ENCODE assay signal across 16 cellular contexts in the genomic region with DNA sequence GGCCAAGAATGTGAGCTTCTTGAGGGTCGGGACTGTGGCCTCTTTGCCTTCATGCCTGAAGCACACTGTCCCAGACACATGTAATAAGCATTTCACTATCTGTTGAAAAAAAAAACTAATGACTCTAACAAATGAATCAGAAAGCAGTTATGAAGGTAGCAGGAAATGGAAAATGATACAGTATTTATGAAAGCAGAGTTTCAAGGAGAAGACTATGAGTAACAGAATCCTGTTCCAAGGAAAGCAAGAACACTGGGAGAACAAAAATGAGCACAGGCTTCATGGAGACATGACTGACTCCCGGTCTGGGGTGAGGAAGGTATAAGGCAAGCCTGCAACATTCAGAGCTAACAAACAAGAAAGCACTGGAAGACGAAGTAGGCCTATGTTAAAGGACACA.
DNase-seq lines count a peak whose midpoint lies in the region; ATAC-seq and TF ChIP-seq lines count a peak whose summit lies in the region.
"Had no signal": no experiment of that assay in that cellular context is flagged by ENCODE, and none has a peak within 500 bp of the region (broad histone marks: within the 10 kb centered on the region; RNA-seq: fewer than 3 reads in every experiment).

No MANE protein-coding gene starts in this region.

- H4K20me1 ChIP-seq in IMR-90 (ENCODE audit: insufficient read depth, low read length) = no peaks in the 10 kb centered on the region

- no peak overlapping the region for H3K9ac ChIP-seq in IMR-90 (ENCODE audit: low read depth, low read length)

- H3K9me3 ChIP-seq in IMR-90 (ENCODE audit: control insufficient read depth, insufficient read depth, low read length) = peaks cover 6% of the 10 kb centered on the region

- peak overlapping the region; percentile 89 for H2BK5ac ChIP-seq in IMR-90 (ENCODE audit: low read depth, low read length, poor library complexity, severe bottlenecking)

- ATAC-seq in IMR-90 (ENCODE audit: low read depth) = peak; percentile 62
- ATAC-seq: activated CD8-positive, alpha-beta T cell treated with anti-CD3 and anti-CD28 coated beads, Interleukin-2, amount 10 ng/mL, durations not matched to agents 7 days and 5 days; effector memory CD8-positive, alpha-beta T cell had no signal

- no peak overlapping the region; the same call in 1 of the 2 replicates for H3K23ac ChIP-seq in IMR-90 (ENCODE audit: low read depth, low read length)

- in situ Hi-C loops in IMR-90 (cut with MboI; ENCODE audit: low sequenced_read_pairs) = no loop called here

- peak overlapping the region; percentile 34; the same call in 1 of the 2 replicates for H3K14ac ChIP-seq in IMR-90 (replicated peaks; ENCODE audit: low read depth, low read length)

- H2BK120ac ChIP-seq in IMR-90 (ENCODE audit: low read depth, low read length) = peak overlapping the region; percentile 83; the same call in 1 of the 2 replicates

- no peak for TF ChIP-seq RAD21 in IMR-90 (IDR thresholded peaks at IDR 0.05; ENCODE audit: low read length)

- peak overlapping the region; percentile 20 to 67; a peak in 2 of 4 replicates for H4K8ac ChIP-seq in IMR-90 (ENCODE audit: low read depth in 2 of 2, low read length in 2 of 2)

- no peak overlapping the region for H2AK9ac ChIP-seq in IMR-90 (replicated peaks; ENCODE audit: low read depth, low read length, poor library complexity)

- peak overlapping the region; percentile 10; the same call in 1 of the 2 replicates for H3K4me2 ChIP-seq in IMR-90 (ENCODE audit: low read depth, low read length)

- no peaks in the 10 kb centered on the region for H3K36me3 ChIP-seq in IMR-90 (ENCODE audit: control insufficient read depth, insufficient read depth, low read length)

- H3K56ac ChIP-seq in IMR-90 (ENCODE audit: extremely low read depth, insufficient read depth, low read length) = no peak overlapping the region

- H3K4ac ChIP-seq in IMR-90 (ENCODE audit: low read depth, low read length) = peak overlapping the region; percentile 58; the same call in 1 of the 2 replicates

- H2BK20ac ChIP-seq in IMR-90 (ENCODE audit: low read depth, low read length) = peak overlapping the region; percentile 64; the same call in 1 of the 2 replicates

- no TSS peak for BruUV-seq in IMR-90 (replicated peaks; lab: Mats Ljungman, UMichigan)

- H2AFZ ChIP-seq in IMR-90 (replicated peaks; ENCODE audit: low read length, poor library complexity) = peak overlapping the region; percentile 75

- no peaks in the 10 kb centered on the region for H3K9me1 ChIP-seq in IMR-90 (ENCODE audit: insufficient read depth, low read length)

- peaks cover 5% of the 10 kb centered on the region for H3K4me1 ChIP-seq in IMR-90 (ENCODE audit: control insufficient read depth, insufficient read depth, low read length)

- 0 out of 2 replicates have a peak overlapping the region, but pooled peaks have one; percentile 5 for H4K91ac ChIP-seq in IMR-90 (ENCODE audit: insufficient read depth, low read depth, low read length)

- POLR2A ChIA-PET in IMR-90 (lab: Charles Lee; ENCODE audit: unreplicated experiment) = no interaction called here

- no CpG with 5 or more reads among the region's 3 CpGs for WGBS in IMR-90 (ENCODE audit: extremely low coverage in 2 of 2, insufficient read length in 1 of 2), 2 experiments

- H4K5ac ChIP-seq in IMR-90 (ENCODE audit: low read depth, low read length) = peak overlapping the region; percentile 16; the same call in 1 of the 2 replicates

- dilution Hi-C loops in IMR-90 (cut with HindIII; ENCODE audit: low sequenced_read_pairs, unreplicated experiment) = no loop called here

- H2BK15ac ChIP-seq in IMR-90 (ENCODE audit: low read depth, low read length) = peak overlapping the region; percentile 72; the same call in 1 of the 3 replicates

- TF ChIP-seq POLR2A in IMR-90 (IDR thresholded peaks at IDR 0.05; ENCODE audit: low read depth, low read length) = no peak

- H3K27ac ChIP-seq in IMR-90 (ENCODE audit: insufficient read depth, low read length) (peak overlapping the region; percentile 83), coronary artery (peak overlapping the region; percentile 48 to 63)
- H3K27ac ChIP-seq: C4-2B had no signal

- intact Hi-C loops in IMR-90 (cut with micrococcal nuclease) = loop anchor here (5.0 kb wide), 1 partner anchor 420 kb away; no protein-coding TSS in a partner anchor

- peak overlapping the region; percentile 33; the same call in 1 of the 2 replicates for H2AK5ac ChIP-seq in IMR-90 (ENCODE audit: low read depth, low read length)

- H3K79me1 ChIP-seq in IMR-90 (ENCODE audit: low read depth in 1 of 2, low read length in 2 of 2) = no peaks in the 10 kb centered on the region

- peak overlapping the region; percentile 88; the same call in 1 of the 2 replicates for H3K18ac ChIP-seq in IMR-90 (ENCODE audit: low read depth, low read length)

- no peaks in the 10 kb centered on the region for H3K27me3 ChIP-seq in IMR-90 (ENCODE audit: control insufficient read depth, insufficient read depth, low read length)

- H3K4me3 ChIP-seq in AG10803 (ENCODE audit: low read length) (no peak overlapping the region), IMR-90 (ENCODE audit: insufficient read depth, low read depth, low read length) (no peak overlapping the region), coronary artery (no peak overlapping the region)

- TF ChIP-seq CTCF in AG10803 (conservative IDR thresholded peaks at IDR 0.05; ENCODE audit: low read length) (no peak), IMR-90 (conservative IDR thresholded peaks at IDR 0.05; ENCODE audit: low read depth, low read length) (no peak), coronary artery (IDR thresholded peaks at IDR 0.05) (no peak)

- peak; percentile 55 for DNase-seq in AG10803 (ENCODE audit: low read depth)
- DNase-seq in IMR-90 = peak; percentile 89
- DNase-seq in coronary artery (ENCODE audit: low spot score) = no peak
- DNase-seq in lung microvascular endothelial cell (ENCODE audit: low read depth in 2 of 2) = peak; percentile 24 to 63
- no peak for DNase-seq in DMS53 treated with DMSO at 0.1 percent for 48 hours (lab: John Stamatoyannopoulos, UW; ENCODE audit: unreplicated experiment)
- no peak for DNase-seq in AML-193 (lab: John Stamatoyannopoulos, UW)
- DNase-seq in amygdala (lab: John Stamatoyannopoulos, UW) = no peak
- no peak for DNase-seq in NCI-H2227 (lab: John Stamatoyannopoulos, UW; ENCODE audit: unreplicated experiment)
- DNase-seq: activated CD8-positive, alpha-beta T cell treated with anti-CD3 and anti-CD28 coated beads, Interleukin-2, amount 10 ng/mL, durations not matched to agents 7 days and 5 days; effector memory CD8-positive, alpha-beta T cell; NCI-H1930; NCI-H69; nucleus accumbens; small intestine; stimulated activated naive CD4-positive, alpha-beta T cell had no signal

- CTCF ChIA-PET in IMR-90 (lab: Yijun Ruan, JAX) = interaction anchor here (0.7 to 1.3 kb wide), 2 partner anchors 39 to 192 kb away, joined by 3 to 5 read pairs; no protein-coding TSS in a partner anchor

TF ChIP-seq in IMR-90, 13 proteins besides CTCF, POLR2A, EP300 and RAD21:
- no peak for TF ChIP-seq BHLHE40 (IDR thresholded peaks at IDR 0.05; ENCODE audit: low read depth, low read length)
- TF ChIP-seq FOS (IDR thresholded peaks at IDR 0.05; ENCODE audit: low read depth, low read length) = 0 out of 2 replicates have a peak, but pooled peaks have one; percentile 26

Comparison
In these comparisons a context has a peak if more than half of its experiments do, and no peak if none do; other contexts are left out.
1. DNase-seq: peak in AG10803 (single experiment), IMR-90 (single experiment) and lung microvascular endothelial cell (2 of 2); none in coronary artery (single experiment), DMS53 treated with DMSO at 0.1 percent for 48 hours (single experiment), AML-193 (0 of 2), amygdala (0 of 56) and NCI-H2227 (single experiment).